In the genomic region with DNA sequence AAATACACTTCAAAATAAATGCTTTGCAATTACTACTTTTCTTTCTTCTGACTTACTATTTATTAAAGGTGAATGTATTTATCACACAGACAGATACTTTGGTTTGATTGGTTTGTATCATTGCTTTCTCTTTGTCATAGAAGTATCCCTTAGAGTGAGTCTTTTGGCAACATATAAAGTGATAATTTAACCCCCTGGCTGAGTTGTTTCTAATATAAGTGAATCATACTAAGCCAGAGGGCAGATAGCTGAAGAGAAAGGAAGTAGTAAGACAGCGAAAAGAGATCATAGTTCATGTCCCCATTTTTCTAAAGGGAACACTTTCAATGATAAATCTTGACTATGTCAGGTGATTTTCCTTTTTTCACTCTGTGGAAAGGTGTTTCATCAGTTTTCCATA, we compare ENCODE assay signal across 26 cellular contexts. TPM values are rescaled to one million over a fixed set of nuclear protein-coding genes. Genes with fewer than 3 reads are reported as not detected.
DNase-seq lines count a peak whose midpoint lies in the region; ATAC-seq and TF ChIP-seq lines count a peak whose summit lies in the region.
"Had no signal": no experiment of that assay in that cellular context is flagged by ENCODE, and none has a peak within 500 bp of the region (broad histone marks: within the 10 kb centered on the region; RNA-seq: fewer than 3 reads in every experiment).

No MANE protein-coding gene starts in this region.

- peaks cover 7% of the 10 kb centered on the region; the same call in 1 of the 2 replicates for H4K20me1 ChIP-seq in GM23338 (replicated peaks; ENCODE audit: insufficient read depth)

- TF ChIP-seq CTCF in GM23338 (conservative IDR thresholded peaks at IDR 0.05; ENCODE audit: low read depth in 2 of 2), result no peak

- DNase-seq in activated T-cell treated with anti-CD3 and anti-CD28 coated beads, Interleukin-2, amount 50 U/mL, for 4 hours, result no peak
- DNase-seq in activated T-cell treated with anti-CD3 and anti-CD28 coated beads for 4 hours (no peak), GM23338 (ENCODE audit: low spot score) (no peak), midbrain (lab: John Stamatoyannopoulos, UW) (no peak), Kasumi-1 (lab: John Stamatoyannopoulos, UW) (no peak), GM03348 (ENCODE audit: low spot score) (no peak)
- no peak for DNase-seq in activated T-helper 2 cell treated with anti-CD3 and anti-CD28 coated beads, Interferon-gamma antibody, Interleukin-2, Interleukin-4, amounts not matched to agents 10 μg/mL and 5 μg/mL and 100 μg/mL, durations not matched to agents 14 hours and 24 hours and 36 hours (ENCODE audit: low spot score)
- DNase-seq in stimulated activated effector memory CD8-positive, alpha-beta T cell treated with anti-CD3 and anti-CD28 coated beads, Interleukin-12 subunit alpha, Interleukin-12 subunit beta, amount 100 ng/mL, for 72 hours (ENCODE audit: low spot score in 2 of 2), result no peak
- DNase-seq: BE2C; DMS 273 treated with DMSO at 0.1 percent for 48 hours; DMS79 treated with DMSO at 0.1 percent for 48 hours; H9; HFFc6; NCI-H1092 treated with DMSO at 0.1 percent for 48 hours; NCI-H146; NCI-H2029; NCI-H226; NCI-H524; NCI-H774; NK-92 treated with Interleukin-12 subunit alpha and Interleukin-12 subunit beta, amount 100 ng/mL, for 24 hours; Peyer's patch had no signal

- peaks cover 39% of the 10 kb centered on the region for H3K27me3 ChIP-seq in GM23338 (ENCODE audit: insufficient read depth)
- H3K27me3 ChIP-seq: BE2C, Peyer's patch, SJSA1 had no signal

- no peak overlapping the region for H3K27ac ChIP-seq in GM23338 (ENCODE audit: low read depth)
- H3K27ac ChIP-seq: Peyer's patch, SJSA1 had no signal

- H3K4me3 ChIP-seq in GM23338, result no peak overlapping the region
- H3K4me3 ChIP-seq: K562, Peyer's patch, SJSA1 had no signal

- no peaks in the 10 kb centered on the region for H3F3A ChIP-seq in GM23338 (replicated peaks; ENCODE audit: low read depth)

- no peaks in the 10 kb centered on the region for H3K79me2 ChIP-seq in GM23338 (replicated peaks; ENCODE audit: insufficient read depth)

- no peak overlapping the region for H3K27ac Mint-ChIP-seq in GM23338
- peak overlapping the region; percentile 39 for H3K27ac Mint-ChIP-seq in activated T-helper 2 cell treated with anti-CD3 and anti-CD28 coated beads, Interferon-gamma antibody, Interleukin-2, Interleukin-4, amounts not matched to agents 10 μg/mL and 5 μg/mL and 100 μg/mL, durations not matched to agents 14 hours and 24 hours and 36 hours
- no peak overlapping the region for H3K27ac Mint-ChIP-seq in stimulated activated effector memory CD8-positive, alpha-beta T cell treated with anti-CD3 and anti-CD28 coated beads, Interleukin-12 subunit alpha, Interleukin-12 subunit beta, amount 100 ng/mL, for 72 hours
- H3K27ac Mint-ChIP-seq: H9, HFFc6 had no signal

- H3K36me3 Mint-ChIP-seq in activated T-cell treated with anti-CD3 and anti-CD28 coated beads, Interleukin-2, amount 50 U/mL, for 4 hours (ENCODE audit: insufficient read depth), result peaks cover 31% of the 10 kb centered on the region
- peaks cover 2% of the 10 kb centered on the region; the same call in 1 of the 3 replicates for H3K36me3 Mint-ChIP-seq in GM23338 (ENCODE audit: low read depth)
- peaks cover 33% of the 10 kb centered on the region for H3K36me3 Mint-ChIP-seq in activated T-helper 2 cell treated with anti-CD3 and anti-CD28 coated beads, Interferon-gamma antibody, Interleukin-2, Interleukin-4, amounts not matched to agents 10 μg/mL and 5 μg/mL and 100 μg/mL, durations not matched to agents 14 hours and 24 hours and 36 hours (ENCODE audit: low read depth)
- peaks cover 6% of the 10 kb centered on the region for H3K36me3 Mint-ChIP-seq in stimulated activated effector memory CD8-positive, alpha-beta T cell treated with anti-CD3 and anti-CD28 coated beads, Interleukin-12 subunit alpha, Interleukin-12 subunit beta, amount 100 ng/mL, for 72 hours

- no peaks in the 10 kb centered on the region for H3K27me3 Mint-ChIP-seq in activated T-cell treated with anti-CD3 and anti-CD28 coated beads, Interleukin-2, amount 50 U/mL, for 4 hours (ENCODE audit: low read depth)
- peaks cover 2% of the 10 kb centered on the region for H3K27me3 Mint-ChIP-seq in GM23338 (ENCODE audit: insufficient read depth, low read depth, poor library complexity)
- H3K27me3 Mint-ChIP-seq in activated T-helper 2 cell treated with anti-CD3 and anti-CD28 coated beads, Interferon-gamma antibody, Interleukin-2, Interleukin-4, amounts not matched to agents 10 μg/mL and 5 μg/mL and 100 μg/mL, durations not matched to agents 14 hours and 24 hours and 36 hours (ENCODE audit: low read depth), result no peaks in the 10 kb centered on the region

- ATAC-seq in activated T-cell treated with anti-CD3 and anti-CD28 coated beads, Interleukin-2, amount 50 U/mL, for 4 hours, result peak; percentile 57 to 65
- no peak for ATAC-seq in GM23338
- ATAC-seq in stimulated activated effector memory CD8-positive, alpha-beta T cell treated with anti-CD3 and anti-CD28 coated beads, Interleukin-12 subunit alpha, Interleukin-12 subunit beta, amount 100 ng/mL, for 72 hours, result peak; percentile 90
- ATAC-seq: HepG2, K562, Right ventricle myocardium inferior had no signal

- intact Hi-C loops in activated T-helper 2 cell treated with anti-CD3 and anti-CD28 coated beads, Interferon-gamma antibody, Interleukin-2, Interleukin-4, amounts not matched to agents 10 μg/mL and 5 μg/mL and 100 μg/mL, durations not matched to agents 14 hours and 24 hours and 36 hours (cut with micrococcal nuclease), result no loop called here

- no peaks in the 10 kb centered on the region for H3K36me3 ChIP-seq in GM23338 (ENCODE audit: insufficient read depth)
- H3K36me3 ChIP-seq: Peyer's patch, SJSA1 had no signal

- H3K4me1 ChIP-seq in GM23338 (ENCODE audit: insufficient read depth), result peaks cover 6% of the 10 kb centered on the region; the same call in 1 of the 2 replicates
- H3K4me1 ChIP-seq: BE2C, Peyer's patch, SJSA1 had no signal

- 0 out of 2 replicates have a peak overlapping the region, but pooled peaks have one; percentile 16 for H3K4me2 ChIP-seq in GM23338

- H2AFZ ChIP-seq in GM23338, result no peak overlapping the region

- H3K4me1 Mint-ChIP-seq in activated T-cell treated with anti-CD3 and anti-CD28 coated beads, Interleukin-2, amount 50 U/mL, for 4 hours (ENCODE audit: low read depth), result peaks cover 41% of the 10 kb centered on the region
- peaks cover 4% of the 10 kb centered on the region; the same call in 1 of the 3 replicates for H3K4me1 Mint-ChIP-seq in GM23338
- H3K4me1 Mint-ChIP-seq in activated T-helper 2 cell treated with anti-CD3 and anti-CD28 coated beads, Interferon-gamma antibody, Interleukin-2, Interleukin-4, amounts not matched to agents 10 μg/mL and 5 μg/mL and 100 μg/mL, durations not matched to agents 14 hours and 24 hours and 36 hours (ENCODE audit: low read depth), result peaks cover 40% of the 10 kb centered on the region
- peaks cover 12% of the 10 kb centered on the region for H3K4me1 Mint-ChIP-seq in stimulated activated effector memory CD8-positive, alpha-beta T cell treated with anti-CD3 and anti-CD28 coated beads, Interleukin-12 subunit alpha, Interleukin-12 subunit beta, amount 100 ng/mL, for 72 hours

- H3K4me3 Mint-ChIP-seq in activated T-cell treated with anti-CD3 and anti-CD28 coated beads, Interleukin-2, amount 50 U/mL, for 4 hours, result no peak overlapping the region
- H3K4me3 Mint-ChIP-seq in GM23338, result no peak overlapping the region
- H3K4me3 Mint-ChIP-seq in activated T-helper 2 cell treated with anti-CD3 and anti-CD28 coated beads, Interferon-gamma antibody, Interleukin-2, Interleukin-4, amounts not matched to agents 10 μg/mL and 5 μg/mL and 100 μg/mL, durations not matched to agents 14 hours and 24 hours and 36 hours (ENCODE audit: low read depth), result no peak overlapping the region
- no peak overlapping the region for H3K4me3 Mint-ChIP-seq in stimulated activated effector memory CD8-positive, alpha-beta T cell treated with anti-CD3 and anti-CD28 coated beads, Interleukin-12 subunit alpha, Interleukin-12 subunit beta, amount 100 ng/mL, for 72 hours
- H3K4me3 Mint-ChIP-seq: H9, HFFc6 had no signal

- H3K9me2 ChIP-seq in GM23338 (ENCODE audit: insufficient read depth), result no peaks in the 10 kb centered on the region

- H3K9me3 Mint-ChIP-seq in activated T-cell treated with anti-CD3 and anti-CD28 coated beads, Interleukin-2, amount 50 U/mL, for 4 hours, result peaks cover 4% of the 10 kb centered on the region
- peaks cover 1% of the 10 kb centered on the region; the same call in 2 of the 3 replicates for H3K9me3 Mint-ChIP-seq in GM23338
- H3K9me3 Mint-ChIP-seq in activated T-helper 2 cell treated with anti-CD3 and anti-CD28 coated beads, Interferon-gamma antibody, Interleukin-2, Interleukin-4, amounts not matched to agents 10 μg/mL and 5 μg/mL and 100 μg/mL, durations not matched to agents 14 hours and 24 hours and 36 hours, result peaks cover 26% of the 10 kb centered on the region
- no peaks in the 10 kb centered on the region for H3K9me3 Mint-ChIP-seq in stimulated activated effector memory CD8-positive, alpha-beta T cell treated with anti-CD3 and anti-CD28 coated beads, Interleukin-12 subunit alpha, Interleukin-12 subunit beta, amount 100 ng/mL, for 72 hours
- H3K9me3 Mint-ChIP-seq: HFFc6 had no signal

TF ChIP-seq in GM23338, 12 proteins besides CTCF, POLR2A, EP300 and RAD21:
- no peak for TF ChIP-seq ZNF114 (CRISPR knock-in tag; IDR thresholded peaks at IDR 0.05)
- no peak for TF ChIP-seq NANOG (IDR thresholded peaks at IDR 0.05; ENCODE audit: borderline replicate concordance)

RNA-seq across cellular contexts. Expression of a gene that starts 38.6 kb away (rescaled TPM):
- total RNA-seq in activated T-cell treated with anti-CD3 and anti-CD28 coated beads, Interleukin-2, amount 50 U/mL, for 4 hours, result 10 to 100 TPM; 35.5 to 49.5 (median 36.9) TPM
- total RNA-seq in GM23338 (2014; rRNA removed; shearing (Covaris generic)), result 5.0 and 7.3 TPM in 2 replicates
- 3.4 and 4.2 TPM in 2 replicates for polyA plus RNA-seq in GM23338 (2016; fragmentation: Nextera tagmentation; extraction: Ambion mirVana)
- 71.8 and 76.7 TPM in 2 replicates for total RNA-seq in activated T-helper 2 cell treated with anti-CD3 and anti-CD28 coated beads, Interferon-gamma antibody, Interleukin-2, Interleukin-4, amounts not matched to agents 10 μg/mL and 5 μg/mL and 100 μg/mL, durations not matched to agents 14 hours and 24 hours and 36 hours
- total RNA-seq: HepG2, HT-29 had no signal
- polyA plus RNA-seq: HepG2, K562 had no signal
